1 cellular context compared by ENCODE assay signal in genomic region chr9:112487008-112487798, GRCh38.
TF ChIP-seq lines count a peak whose summit lies in the region.

No MANE protein-coding gene starts in this region.

TF ChIP-seq in K562, 482 proteins besides CTCF, POLR2A, EP300 and RAD21 (continues in another document):
- TF ChIP-seq CSDE1 (IDR thresholded peaks at IDR 0.05) (no peak), HDGF (IDR thresholded peaks at IDR 0.05) (no peak), MNT (conservative IDR thresholded peaks at IDR 0.05) (peak in 1 of 2 experiments; percentile 62; a peak in 3 of 4 replicates), NFXL1 (CRISPR knock-in tag; IDR thresholded peaks at IDR 0.05) (no peak), NRF1 (conservative IDR thresholded peaks at IDR 0.05 in 1 of 2, IDR thresholded peaks at IDR 0.05 in 1 of 2) (peak; percentile 78 to 81), VEZF1 (CRISPR knock-in tag; IDR thresholded peaks at IDR 0.05) (peak; percentile 100), NR2C2 (CRISPR knock-in tag; IDR thresholded peaks at IDR 0.05) (no peak), NR2C2 (tag; IDR thresholded peaks at IDR 0.05) (0 out of 2 replicates have a peak, but pooled peaks have one; percentile 18), KLF6 (CRISPR knock-in tag; IDR thresholded peaks at IDR 0.05; ENCODE audit: borderline replicate concordance) (no peak), ZBTB34 (CRISPR knock-in tag; IDR thresholded peaks at IDR 0.05) (no peak), HLTF (IDR thresholded peaks at IDR 0.05) (no peak), PCBP1 (IDR thresholded peaks at IDR 0.05; ENCODE audit: low read depth, low read length, poor library complexity, severe bottlenecking) (no peak), NEUROD1 (IDR thresholded peaks at IDR 0.05; ENCODE audit: borderline replicate concordance, low read depth, low read length, partially characterized antibody) (no peak), FIP1L1 (IDR thresholded peaks at IDR 0.05; ENCODE audit: low read depth, low read length, poor library complexity, severe bottlenecking) (peak; percentile 44), NCOA6 (IDR thresholded peaks at IDR 0.05) (peak; percentile 77), TARDBP (IDR thresholded peaks at IDR 0.05) (0 out of 2 replicates have a peak, but pooled peaks have one; percentile 31), SP2 (IDR thresholded peaks at IDR 0.05; ENCODE audit: extremely low read depth, low read depth, low read length, poor library complexity, severe bottlenecking) (no peak), CREB1 (IDR thresholded peaks at IDR 0.05) (no peak), CREB1 (CRISPR knock-in tag; IDR thresholded peaks at IDR 0.05) (no peak), REST (CRISPR knock-in tag; IDR thresholded peaks at IDR 0.05; ENCODE audit: low read depth) (peak; percentile 56; the same call in 1 of the 2 replicates), CTBP1 (IDR thresholded peaks at IDR 0.05; ENCODE audit: borderline replicate concordance) (peak; percentile 89), ETV6 (IDR thresholded peaks at IDR 0.05; ENCODE audit: borderline replicate concordance in 1 of 2, low read depth in 2 of 2, low read length in 1 of 2) (no peak), ETV6 (CRISPR knock-in tag; IDR thresholded peaks at IDR 0.05; ENCODE audit: borderline replicate concordance) (no peak), MAFG (tag; conservative IDR thresholded peaks at IDR 0.05) (no peak), KLF10 (CRISPR knock-in tag; IDR thresholded peaks at IDR 0.05) (no peak), HDAC1 (IDR thresholded peaks at IDR 0.05) (peak in 1 of 2 experiments; percentile 60; a peak in 2 of 4 replicates), PRDM10 (IDR thresholded peaks at IDR 0.05; ENCODE audit: partially characterized antibody) (peak; percentile 53), CREB3L1 (IDR thresholded peaks at IDR 0.05; ENCODE audit: borderline replicate concordance, low read depth) (peak; percentile 64), ZBTB40 (IDR thresholded peaks at IDR 0.05) (no peak), ZBTB40 (CRISPR knock-in tag; IDR thresholded peaks at IDR 0.05) (no peak), CXXC5 (CRISPR knock-in tag; IDR thresholded peaks at IDR 0.05) (peak; percentile 63), STAT5B (CRISPR knock-in tag; IDR thresholded peaks at IDR 0.05) (no peak), ZNF589 (CRISPR knock-in tag; IDR thresholded peaks at IDR 0.05; ENCODE audit: low read depth) (peak; percentile 66; the same call in 1 of the 2 replicates)
- TF ChIP-seq, protein P1, sequence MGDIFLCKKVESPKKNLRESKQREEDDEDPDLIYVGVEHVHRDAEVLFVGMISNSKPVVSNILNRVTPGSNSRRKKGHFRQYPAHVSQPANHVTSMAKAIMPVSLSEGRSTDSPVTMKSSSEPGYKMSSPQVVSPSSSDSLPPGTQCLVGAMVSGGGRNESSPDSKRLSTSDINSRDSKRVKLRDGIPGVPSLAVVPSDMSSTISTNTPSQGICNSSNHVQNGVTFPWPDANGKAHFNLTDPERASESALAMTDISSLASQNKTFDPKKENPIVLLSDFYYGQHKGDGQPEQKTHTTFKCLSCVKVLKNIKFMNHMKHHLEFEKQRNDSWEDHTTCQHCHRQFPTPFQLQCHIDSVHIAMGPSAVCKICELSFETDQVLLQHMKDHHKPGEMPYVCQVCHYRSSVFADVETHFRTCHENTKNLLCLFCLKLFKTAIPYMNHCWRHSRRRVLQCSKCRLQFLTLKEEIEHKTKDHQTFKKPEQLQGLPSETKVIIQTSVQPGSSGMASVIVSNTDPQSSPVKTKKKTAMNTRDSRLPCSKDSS (IDR thresholded peaks at IDR 0.05; ENCODE audit: low read depth, partially characterized antibody), result no peak
